11 cellular contexts compared by ENCODE assay signal in genomic region chr10:43417950-43418768, GRCh38. TPM values are rescaled to one million over a fixed set of nuclear protein-coding genes. Genes with fewer than 3 reads are reported as not detected.
DNase-seq lines count a peak whose midpoint lies in the region; ATAC-seq, FAIRE-seq and TF ChIP-seq lines count a peak whose summit lies in the region.
"Had no signal": no experiment of that assay in that cellular context is flagged by ENCODE, and none has a peak within 500 bp of the region (broad histone marks: within the 10 kb centered on the region; RNA-seq: fewer than 3 reads in every experiment).

No MANE protein-coding gene starts in this region.

- no peaks in the 10 kb centered on the region for H3K79me2 ChIP-seq in endothelial cell of umbilical vein (ENCODE audit: control insufficient read depth, insufficient read depth, low read length)

- no peaks in the 10 kb centered on the region for H3K36me3 ChIP-seq in endothelial cell of umbilical vein (ENCODE audit: control insufficient read depth in 2 of 2, extremely low read depth in 1 of 2, insufficient read depth in 2 of 2, low read length in 2 of 2)

- peak overlapping the region; percentile 8 for H3K4me2 ChIP-seq in endothelial cell of umbilical vein (ENCODE audit: insufficient read depth, low read length)

- intact Hi-C loops in endothelial cell of umbilical vein (cut with micrococcal nuclease) = no loop called here

- no peaks in the 10 kb centered on the region for H3K9me1 ChIP-seq in endothelial cell of umbilical vein (replicated peaks; ENCODE audit: control insufficient read depth, extremely low read depth, insufficient read depth, low read length)

- ATAC-seq in GM19395 (IDR thresholded peaks at IDR 0.05; ENCODE audit: unreplicated experiment) (peak; percentile 22), HG03097 (IDR thresholded peaks at IDR 0.05; ENCODE audit: low FRiP score, unreplicated experiment) (no peak), HG03439 (IDR thresholded peaks at IDR 0.05; ENCODE audit: unreplicated experiment) (no peak)

- H3K4me3 ChIP-seq in endothelial cell of umbilical vein (replicated peaks in 1 of 3; ENCODE audit: insufficient read depth in 1 of 3, low read depth in 1 of 3, low read length in 3 of 3) (no peak overlapping the region), coronary artery (no peak overlapping the region)

- peak overlapping the region; percentile 26 for H3K27ac ChIP-seq in endothelial cell of umbilical vein (ENCODE audit: insufficient read depth, low read depth, low read length)
- no peak overlapping the region for H3K27ac ChIP-seq in coronary artery

- no peaks in the 10 kb centered on the region for H3K27me3 ChIP-seq in endothelial cell of umbilical vein (ENCODE audit: control insufficient read depth in 2 of 2, insufficient read depth in 2 of 2, low read length in 2 of 2)

- TF ChIP-seq POLR2A in Raji (IDR thresholded peaks at IDR 0.05; ENCODE audit: insufficient read depth, low read depth, low read length) (0 out of 2 replicates have a peak, but pooled peaks have one; percentile 8), endothelial cell of umbilical vein (IDR thresholded peaks at IDR 0.05; ENCODE audit: low read depth, low read length) (no peak)

- dilution Hi-C loops in endothelial cell of umbilical vein (cut with MboI; ENCODE audit: extremely low pct_ligation_motif_present, low sequenced_read_pairs) = no loop called here

- no peak overlapping the region for H3K9ac ChIP-seq in endothelial cell of umbilical vein (replicated peaks; ENCODE audit: extremely low read depth, insufficient read depth, low read length)

- DNase-seq in AML-193 (lab: John Stamatoyannopoulos, UW) (peak; percentile 91 to 92), endothelial cell of umbilical vein (ENCODE audit: low read depth, low spot score) (peak; percentile 87), NCI-H2081 treated with DMSO at 0.1 percent for 48 hours (lab: John Stamatoyannopoulos, UW) (no peak), coronary artery (ENCODE audit: low spot score) (no peak)
- DNase-seq: NCI-H1694 had no signal

- peak; percentile 70 for FAIRE-seq in endothelial cell of umbilical vein (lab: Jason Lieb, UNC)

- H4K20me1 ChIP-seq in endothelial cell of umbilical vein (replicated peaks; ENCODE audit: control insufficient read depth, extremely low read depth, insufficient read depth, low read length) = no peaks in the 10 kb centered on the region

- H3K4me1 ChIP-seq in endothelial cell of umbilical vein (ENCODE audit: control insufficient read depth, extremely low read depth, insufficient read depth, low read length) = peaks cover 16% of the 10 kb centered on the region

- peak overlapping the region; percentile 26 for H2AFZ ChIP-seq in endothelial cell of umbilical vein (ENCODE audit: low read depth, low read length)

- CTCF ChIA-PET in endothelial cell of umbilical vein (lab: Charles Lee) = interaction anchor here (0.8 to 2.0 kb wide), 2 partner anchors 9 to 11 kb away, joined by 3 to 9 read pairs; no protein-coding TSS in a partner anchor

- no peak for TF ChIP-seq CTCF in endothelial cell of umbilical vein (IDR thresholded peaks at IDR 0.05; ENCODE audit: extremely low read depth in 1 of 2, insufficient read depth in 1 of 2, low read depth in 1 of 2, low read length in 2 of 2)
- TF ChIP-seq CTCF in coronary artery (IDR thresholded peaks at IDR 0.05) = no peak

- no TSS peak for BruUV-seq in endothelial cell of umbilical vein (replicated peaks; lab: Mats Ljungman, UMichigan)

- no peaks in the 10 kb centered on the region for H3K9me3 ChIP-seq in endothelial cell of umbilical vein (replicated peaks; ENCODE audit: control insufficient read depth, insufficient read depth, low read length)

- POLR2A ChIA-PET in endothelial cell of umbilical vein (lab: Charles Lee) = interaction anchor here (0.7 kb wide), 1 partner anchor 15 kb away, joined by 9 read pairs; no protein-coding TSS in a partner anchor

TF ChIP-seq in endothelial cell of umbilical vein, 7 proteins besides CTCF, POLR2A, EP300 and RAD21:
- TF ChIP-seq EZH2 (IDR thresholded peaks at IDR 0.05; ENCODE audit: borderline replicate concordance, low read depth, low read length, severe bottlenecking) = no peak
- TF ChIP-seq POLR2AphosphoS5 (IDR thresholded peaks at IDR 0.05; ENCODE audit: insufficient read depth, low read depth, low read length) = peak; percentile 64
- TF ChIP-seq GATA2 (IDR thresholded peaks at IDR 0.05; ENCODE audit: insufficient read depth, insufficient read length, low read depth, low read length) = peak; percentile 77
- TF ChIP-seq MAX (IDR thresholded peaks at IDR 0.05; ENCODE audit: insufficient read depth, insufficient read length) = no peak
- TF ChIP-seq JUN (IDR thresholded peaks at IDR 0.05; ENCODE audit: borderline replicate concordance, insufficient read depth, insufficient read length, low read depth) = peak; percentile 28
- no peak for TF ChIP-seq MYC (IDR thresholded peaks at IDR 0.05; ENCODE audit: low read depth, low read length)
- TF ChIP-seq FOS (IDR thresholded peaks at IDR 0.05; ENCODE audit: borderline replicate concordance, insufficient read depth, low read length) = no peak

RNA-seq across cellular contexts. Expression of gene HNRNPF, which starts 9.2 kb away (rescaled TPM):
- 215 and 230 TPM in 2 replicates for total RNA-seq in endothelial cell of umbilical vein
- polyA plus RNA-seq in endothelial cell of umbilical vein = 126 and 144 TPM in 2 replicates
- 163 and 177 TPM in 2 replicates for polyA plus RNA-seq in endothelial cell of umbilical vein (2011; cell fraction: cytosol; rRNA removed)
- polyA plus RNA-seq in endothelial cell of umbilical vein (2011; cell fraction: nucleus; rRNA removed) = 125 and 146 TPM in 2 replicates
- polyA plus RNA-seq in endothelial cell of umbilical vein (2012) = 152 and 181 TPM in 2 replicates
- 192 and 223 TPM in 2 replicates for polyA minus RNA-seq in endothelial cell of umbilical vein
- 119 TPM for polyA minus RNA-seq in endothelial cell of umbilical vein (2011; cell fraction: cytosol; rRNA and poly(A)+ RNA removed)
- 38.1 and 40.2 TPM in 2 replicates for polyA minus RNA-seq in endothelial cell of umbilical vein (2011; cell fraction: nucleus; rRNA and poly(A)+ RNA removed)

RNA-seq across cellular contexts. Expression of gene ZNF487, which starts 18.8 kb away (rescaled TPM):
- 2.6 and 3.0 TPM in 2 replicates for total RNA-seq in endothelial cell of umbilical vein
- polyA plus RNA-seq in endothelial cell of umbilical vein = 2.1 and 24.0 TPM in 2 replicates
- polyA plus RNA-seq in endothelial cell of umbilical vein (2011; cell fraction: cytosol; rRNA removed) = 2.7 and 2.9 TPM in 2 replicates
- polyA plus RNA-seq in endothelial cell of umbilical vein (2011; cell fraction: nucleus; rRNA removed) = 2.3 and 3.4 TPM in 2 replicates
- 2.3 and 3.3 TPM in 2 replicates for polyA plus RNA-seq in endothelial cell of umbilical vein (2012)
- polyA minus RNA-seq in endothelial cell of umbilical vein = 1.0 and 2.4 TPM in 2 replicates
- 2.6 TPM for polyA minus RNA-seq in endothelial cell of umbilical vein (2011; cell fraction: cytosol; rRNA and poly(A)+ RNA removed)
- 2.5 and 3.3 TPM in 2 replicates for polyA minus RNA-seq in endothelial cell of umbilical vein (2011; cell fraction: nucleus; rRNA and poly(A)+ RNA removed)

RNA-seq across cellular contexts. Expression of gene FXYD4, which starts 46.7 kb away (rescaled TPM):
- total RNA-seq in endothelial cell of umbilical vein = not detected in 2 replicates
- not detected in 2 replicates for polyA plus RNA-seq in endothelial cell of umbilical vein
- not detected in 2 replicates for polyA plus RNA-seq in endothelial cell of umbilical vein (2011; cell fraction: cytosol; rRNA removed)
- polyA plus RNA-seq in endothelial cell of umbilical vein (2011; cell fraction: nucleus; rRNA removed) = not detected in 2 replicates
- not detected in 2 replicates for polyA plus RNA-seq in endothelial cell of umbilical vein (2012)
- not detected in 2 replicates for polyA minus RNA-seq in endothelial cell of umbilical vein
- not detected for polyA minus RNA-seq in endothelial cell of umbilical vein (2011; cell fraction: cytosol; rRNA and poly(A)+ RNA removed)
- polyA minus RNA-seq in endothelial cell of umbilical vein (2011; cell fraction: nucleus; rRNA and poly(A)+ RNA removed) = not detected in 2 replicates
- total RNA-seq: Daoy, renal cortical epithelial cell had no signal

Comparison
In these comparisons a context has a peak if more than half of its experiments do, and no peak if none do; other contexts are left out.
1. DNase-seq: peak in AML-193 (2 of 2) and endothelial cell of umbilical vein (single experiment); none in NCI-H2081 treated with DMSO at 0.1 percent for 48 hours (single experiment) and coronary artery (single experiment).